Comparison of ENCODE assay signal across 1 cellular context in the genomic region with DNA sequence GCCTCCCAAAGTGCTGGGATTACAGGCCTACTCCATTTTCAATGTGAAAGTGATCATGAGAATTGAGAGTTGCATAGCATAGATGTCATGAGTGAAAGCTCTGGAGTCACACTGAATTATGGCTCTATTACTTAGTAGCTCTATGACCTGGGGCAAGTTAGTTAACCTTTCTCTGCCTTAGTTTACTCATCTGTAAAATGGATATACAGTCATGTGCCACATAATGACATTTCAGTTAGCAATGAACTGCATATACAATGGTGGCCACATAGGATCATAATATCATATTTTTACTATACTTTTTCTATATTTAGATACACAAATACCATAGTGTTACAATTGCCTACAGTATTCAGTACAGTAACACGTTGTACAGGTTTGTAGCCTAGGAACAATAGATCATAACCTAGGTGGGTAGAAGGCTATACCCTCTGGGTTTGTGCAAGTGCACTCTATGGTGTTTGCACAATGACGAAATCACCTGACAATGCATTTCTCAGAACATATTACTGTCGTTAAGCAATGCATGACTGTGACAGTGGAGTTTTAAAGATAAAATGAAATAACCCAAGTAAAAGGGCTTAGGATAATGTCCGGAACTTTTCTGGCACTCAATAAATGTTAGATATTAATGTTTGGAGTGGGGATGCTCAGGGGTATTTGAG.
TF ChIP-seq lines count a peak whose summit lies in the region.

No MANE protein-coding gene starts in this region.

TF ChIP-seq in HepG2, 621 proteins besides CTCF, POLR2A, EP300 and RAD21 (continued from another document and continues in another):
- TF ChIP-seq ZNF609 (CRISPR knock-in tag; IDR thresholded peaks at IDR 0.05; ENCODE audit: borderline replicate concordance) (no peak), ZNF496 (CRISPR knock-in tag; IDR thresholded peaks at IDR 0.05; ENCODE audit: insufficient replicate concordance) (no peak), ZNF790 (CRISPR knock-in tag; IDR thresholded peaks at IDR 0.05; ENCODE audit: borderline replicate concordance) (no peak), ZFP82 (CRISPR knock-in tag; IDR thresholded peaks at IDR 0.05; ENCODE audit: borderline replicate concordance) (no peak), ZNF740 (CRISPR knock-in tag; IDR thresholded peaks at IDR 0.05) (no peak), FOXA1 (IDR thresholded peaks at IDR 0.05) (no peak), FOXA1 (CRISPR knock-in tag; IDR thresholded peaks at IDR 0.05) (peak; percentile 83), PRMT3 (CRISPR knock-in tag; IDR thresholded peaks at IDR 0.05; ENCODE audit: borderline replicate concordance, low read depth) (no peak), SRSF9 (IDR thresholded peaks at IDR 0.05; ENCODE audit: borderline replicate concordance, insufficient read depth, low read depth, low read length, poor library complexity, severe bottlenecking) (no peak), KLF15 (CRISPR knock-in tag; IDR thresholded peaks at IDR 0.05; ENCODE audit: borderline replicate concordance) (no peak), ZMYM4 (CRISPR knock-in tag; IDR thresholded peaks at IDR 0.05) (0 out of 2 replicates have a peak, but pooled peaks have one; percentile 13), ZNF407 (CRISPR knock-in tag; IDR thresholded peaks at IDR 0.05; ENCODE audit: not compliant biosample characterization) (no peak), GZF1 (CRISPR knock-in tag; IDR thresholded peaks at IDR 0.05) (no peak), ZNF776 (CRISPR knock-in tag; IDR thresholded peaks at IDR 0.05) (no peak), FUBP1 (CRISPR knock-in tag; IDR thresholded peaks at IDR 0.05; ENCODE audit: borderline replicate concordance) (no peak), THAP11 (CRISPR knock-in tag; IDR thresholded peaks at IDR 0.05) (peak; percentile 62; the same call in 1 of the 2 replicates), PHF8 (CRISPR knock-in tag; IDR thresholded peaks at IDR 0.05) (no peak), ARNT2 (CRISPR knock-in tag; IDR thresholded peaks at IDR 0.05; ENCODE audit: low read depth) (no peak)
- TF ChIP-seq, protein P1, sequence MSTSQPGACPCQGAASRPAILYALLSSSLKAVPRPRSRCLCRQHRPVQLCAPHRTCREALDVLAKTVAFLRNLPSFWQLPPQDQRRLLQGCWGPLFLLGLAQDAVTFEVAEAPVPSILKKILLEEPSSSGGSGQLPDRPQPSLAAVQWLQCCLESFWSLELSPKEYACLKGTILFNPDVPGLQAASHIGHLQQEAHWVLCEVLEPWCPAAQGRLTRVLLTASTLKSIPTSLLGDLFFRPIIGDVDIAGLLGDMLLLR (CRISPR knock-in tag; IDR thresholded peaks at IDR 0.05): no peak
- TF ChIP-seq, protein P2, sequence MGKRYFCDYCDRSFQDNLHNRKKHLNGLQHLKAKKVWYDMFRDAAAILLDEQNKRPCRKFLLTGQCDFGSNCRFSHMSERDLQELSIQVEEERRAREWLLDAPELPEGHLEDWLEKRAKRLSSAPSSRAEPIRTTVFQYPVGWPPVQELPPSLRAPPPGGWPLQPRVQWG (CRISPR knock-in tag; IDR thresholded peaks at IDR 0.05; ENCODE audit: borderline replicate concordance, low read depth): no peak
- TF ChIP-seq, protein P3, sequence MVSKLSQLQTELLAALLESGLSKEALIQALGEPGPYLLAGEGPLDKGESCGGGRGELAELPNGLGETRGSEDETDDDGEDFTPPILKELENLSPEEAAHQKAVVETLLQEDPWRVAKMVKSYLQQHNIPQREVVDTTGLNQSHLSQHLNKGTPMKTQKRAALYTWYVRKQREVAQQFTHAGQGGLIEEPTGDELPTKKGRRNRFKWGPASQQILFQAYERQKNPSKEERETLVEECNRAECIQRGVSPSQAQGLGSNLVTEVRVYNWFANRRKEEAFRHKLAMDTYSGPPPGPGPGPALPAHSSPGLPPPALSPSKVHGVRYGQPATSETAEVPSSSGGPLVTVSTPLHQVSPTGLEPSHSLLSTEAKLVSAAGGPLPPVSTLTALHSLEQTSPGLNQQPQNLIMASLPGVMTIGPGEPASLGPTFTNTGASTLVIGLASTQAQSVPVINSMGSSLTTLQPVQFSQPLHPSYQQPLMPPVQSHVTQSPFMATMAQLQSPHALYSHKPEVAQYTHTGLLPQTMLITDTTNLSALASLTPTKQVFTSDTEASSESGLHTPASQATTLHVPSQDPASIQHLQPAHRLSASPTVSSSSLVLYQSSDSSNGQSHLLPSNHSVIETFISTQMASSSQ (IDR thresholded peaks at IDR 0.05; ENCODE audit: low read depth): 0 out of 2 replicates have a peak, but pooled peaks have one; percentile 28
- TF ChIP-seq, protein P3 (CRISPR knock-in tag; IDR thresholded peaks at IDR 0.05; ENCODE audit: borderline replicate concordance): no peak
- TF ChIP-seq, protein P4, sequence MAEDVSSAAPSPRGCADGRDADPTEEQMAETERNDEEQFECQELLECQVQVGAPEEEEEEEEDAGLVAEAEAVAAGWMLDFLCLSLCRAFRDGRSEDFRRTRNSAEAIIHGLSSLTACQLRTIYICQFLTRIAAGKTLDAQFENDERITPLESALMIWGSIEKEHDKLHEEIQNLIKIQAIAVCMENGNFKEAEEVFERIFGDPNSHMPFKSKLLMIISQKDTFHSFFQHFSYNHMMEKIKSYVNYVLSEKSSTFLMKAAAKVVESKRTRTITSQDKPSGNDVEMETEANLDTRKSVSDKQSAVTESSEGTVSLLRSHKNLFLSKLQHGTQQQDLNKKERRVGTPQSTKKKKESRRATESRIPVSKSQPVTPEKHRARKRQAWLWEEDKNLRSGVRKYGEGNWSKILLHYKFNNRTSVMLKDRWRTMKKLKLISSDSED (CRISPR knock-in tag; IDR thresholded peaks at IDR 0.05): no peak
- TF ChIP-seq, protein P5, sequence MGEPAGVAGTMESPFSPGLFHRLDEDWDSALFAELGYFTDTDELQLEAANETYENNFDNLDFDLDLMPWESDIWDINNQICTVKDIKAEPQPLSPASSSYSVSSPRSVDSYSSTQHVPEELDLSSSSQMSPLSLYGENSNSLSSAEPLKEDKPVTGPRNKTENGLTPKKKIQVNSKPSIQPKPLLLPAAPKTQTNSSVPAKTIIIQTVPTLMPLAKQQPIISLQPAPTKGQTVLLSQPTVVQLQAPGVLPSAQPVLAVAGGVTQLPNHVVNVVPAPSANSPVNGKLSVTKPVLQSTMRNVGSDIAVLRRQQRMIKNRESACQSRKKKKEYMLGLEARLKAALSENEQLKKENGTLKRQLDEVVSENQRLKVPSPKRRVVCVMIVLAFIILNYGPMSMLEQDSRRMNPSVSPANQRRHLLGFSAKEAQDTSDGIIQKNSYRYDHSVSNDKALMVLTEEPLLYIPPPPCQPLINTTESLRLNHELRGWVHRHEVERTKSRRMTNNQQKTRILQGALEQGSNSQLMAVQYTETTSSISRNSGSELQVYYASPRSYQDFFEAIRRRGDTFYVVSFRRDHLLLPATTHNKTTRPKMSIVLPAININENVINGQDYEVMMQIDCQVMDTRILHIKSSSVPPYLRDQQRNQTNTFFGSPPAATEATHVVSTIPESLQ (CRISPR knock-in tag; conservative IDR thresholded peaks at IDR 0.05): no peak
